8 cellular contexts compared by ENCODE assay signal in the genomic region with DNA sequence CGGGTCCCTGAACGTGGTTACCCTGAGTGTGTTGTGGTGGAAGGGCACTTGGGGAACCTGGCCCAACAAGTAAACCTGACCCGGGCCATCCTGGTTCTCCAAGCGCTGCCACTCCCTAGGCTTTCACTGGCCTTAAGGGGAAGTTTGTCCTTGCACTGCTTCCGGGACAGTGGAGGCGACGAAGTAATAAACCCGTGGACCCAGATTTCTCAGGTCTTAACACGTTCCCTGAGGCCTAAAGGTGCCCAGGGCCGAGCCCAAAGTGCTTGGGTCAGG. TPM values are rescaled to one million over a fixed set of nuclear protein-coding genes. Genes with fewer than 3 reads are reported as not detected.
DNase-seq lines count a peak whose midpoint lies in the region; ATAC-seq and TF ChIP-seq lines count a peak whose summit lies in the region.

No MANE protein-coding gene starts in this region.

- peak overlapping the region; percentile 96; the same call in 1 of the 2 replicates for H2AFZ ChIP-seq in Loucy (ENCODE audit: low read length)
- peak overlapping the region; percentile 80 for H2AFZ ChIP-seq in neuron (ENCODE audit: low read depth, low read length)

- H3K4me2 ChIP-seq in Loucy (ENCODE audit: low read depth, low read length, poor library complexity, severe bottlenecking), result peak overlapping the region; percentile 75

- peaks cover 0 to 2% (median 0%) of the 10 kb centered on the region in 3 donors for H3K36me3 Mint-ChIP-seq in CD8-positive, alpha-beta memory T cell
- H3K36me3 Mint-ChIP-seq in effector memory CD8-positive, alpha-beta T cell (ENCODE audit: insufficient read depth), result peaks cover 6% of the 10 kb centered on the region

- no peak for TF ChIP-seq CTCF in Loucy (conservative IDR thresholded peaks at IDR 0.05; ENCODE audit: low read length)

- H3K27me3 Mint-ChIP-seq in CD8-positive, alpha-beta memory T cell, result no peaks in the 10 kb centered on the region
- no peaks in the 10 kb centered on the region for H3K27me3 Mint-ChIP-seq in effector memory CD8-positive, alpha-beta T cell

- H3K27ac Mint-ChIP-seq in CD8-positive, alpha-beta memory T cell, result peak overlapping the region in 7 of 8 donors; percentile 47 to 98 (median 93)
- peak overlapping the region; percentile 92 to 95 for H3K27ac Mint-ChIP-seq in effector memory CD8-positive, alpha-beta T cell

- H3K4me3 ChIP-seq in CD8-positive, alpha-beta memory T cell (ENCODE audit: low read length), result peak overlapping the region; percentile 60
- peak overlapping the region; percentile 74 for H3K4me3 ChIP-seq in Loucy (ENCODE audit: low read length, poor library complexity, severe bottlenecking)
- H3K4me3 ChIP-seq in neuron (ENCODE audit: low read length), result peak overlapping the region; percentile 72

- peak overlapping the region; percentile 51 for H3K27ac ChIP-seq in CD8-positive, alpha-beta memory T cell (ENCODE audit: low read depth, low read length)

- H3K9me2 ChIP-seq in Loucy (replicated peaks; ENCODE audit: low read depth, low read length), result no peaks in the 10 kb centered on the region

- H3K36me3 ChIP-seq in CD8-positive, alpha-beta memory T cell (ENCODE audit: insufficient read depth, low read length), result no peaks in the 10 kb centered on the region
- no peaks in the 10 kb centered on the region for H3K36me3 ChIP-seq in Loucy (ENCODE audit: insufficient read depth, low read length)
- peaks cover 3% of the 10 kb centered on the region for H3K36me3 ChIP-seq in neuron (ENCODE audit: insufficient read depth, low read length)

- CTCF ChIA-PET in CD8-positive, alpha-beta memory T cell (lab: Charles Lee), result interaction anchor here (1.6 kb wide), 1 partner anchor 45 kb away, joined by 3 read pairs; no protein-coding TSS in a partner anchor

- H3K4me1 ChIP-seq in CD8-positive, alpha-beta memory T cell (ENCODE audit: insufficient read depth, low read length), result peaks cover 8% of the 10 kb centered on the region
- H3K4me1 ChIP-seq in Loucy (ENCODE audit: insufficient read depth, low read length, poor library complexity, severe bottlenecking) (peaks cover 10% of the 10 kb centered on the region), neuron (ENCODE audit: insufficient read depth, low read length) (peaks cover 17% of the 10 kb centered on the region)

- H3K4me1 Mint-ChIP-seq in CD8-positive, alpha-beta memory T cell, result peaks cover 10 to 21% (median 14%) of the 10 kb centered on the region in 3 donors
- peaks cover 8 to 14% of the 10 kb centered on the region in 2 donors for H3K4me1 Mint-ChIP-seq in effector memory CD8-positive, alpha-beta T cell (ENCODE audit: low read depth in 2 of 2)

- H3F3A ChIP-seq in Loucy (ENCODE audit: low read depth), result no peaks in the 10 kb centered on the region

- no peaks in the 10 kb centered on the region for H3K27me3 ChIP-seq in CD8-positive, alpha-beta memory T cell (ENCODE audit: insufficient read depth, low read length, poor library complexity, severe bottlenecking)
- no peaks in the 10 kb centered on the region for H3K27me3 ChIP-seq in Loucy (ENCODE audit: insufficient read depth, low read length, poor library complexity, severe bottlenecking)
- no peaks in the 10 kb centered on the region for H3K27me3 ChIP-seq in neuron (ENCODE audit: insufficient read depth, low read length)

- no peak for DNase-seq in CD8-positive, alpha-beta memory T cell
- no peak for DNase-seq in effector memory CD8-positive, alpha-beta T cell
- DNase-seq in nucleus accumbens (lab: John Stamatoyannopoulos, UW) (no peak), SW480 (ENCODE audit: low spot score) (no peak)

- no peaks in the 10 kb centered on the region for H3K9me3 ChIP-seq in CD8-positive, alpha-beta memory T cell (ENCODE audit: low read length)
- no peaks in the 10 kb centered on the region for H3K9me3 ChIP-seq in Loucy (ENCODE audit: insufficient read depth, low read depth, low read length)
- no peaks in the 10 kb centered on the region for H3K9me3 ChIP-seq in neuron (ENCODE audit: low read length)

- H3K9me3 Mint-ChIP-seq in CD8-positive, alpha-beta memory T cell, result no peaks in the 10 kb centered on the region
- H3K9me3 Mint-ChIP-seq in effector memory CD8-positive, alpha-beta T cell, result no peaks in the 10 kb centered on the region

- POLR2A ChIA-PET in CD8-positive, alpha-beta memory T cell (lab: Charles Lee), result interaction anchor here (1.4 kb wide), 1 partner anchor 13 kb away, joined by 4 read pairs; no protein-coding TSS in a partner anchor

- no peaks in the 10 kb centered on the region for H3K79me2 ChIP-seq in Loucy (ENCODE audit: insufficient read depth, low read length)

- peak overlapping the region; percentile 61 for H3K9ac ChIP-seq in Loucy (ENCODE audit: low read depth, low read length, poor library complexity, severe bottlenecking)

- peak overlapping the region; percentile 91 to 98 (median 94) for H3K4me3 Mint-ChIP-seq in CD8-positive, alpha-beta memory T cell
- peak overlapping the region; percentile 94 to 96 for H3K4me3 Mint-ChIP-seq in effector memory CD8-positive, alpha-beta T cell

- no peaks in the 10 kb centered on the region for H4K20me1 ChIP-seq in Loucy (ENCODE audit: insufficient read depth, low read length, poor library complexity, severe bottlenecking)

- no peak for ATAC-seq in effector memory CD8-positive, alpha-beta T cell (replicated peaks)
- ATAC-seq in HG03521 (IDR thresholded peaks at IDR 0.05; ENCODE audit: unreplicated experiment) (no peak), GM21515 (IDR thresholded peaks at IDR 0.05; ENCODE audit: unreplicated experiment) (no peak)

RNA-seq across cellular contexts. Expression of a gene that starts 0.3 kb away (rescaled TPM):
- total RNA-seq in CD8-positive, alpha-beta memory T cell, result 1 to 10 TPM; 2.7 to 3.4 TPM
- polyA plus RNA-seq in CD8-positive, alpha-beta memory T cell, result 0.43 TPM

RNA-seq across cellular contexts. Expression of a gene that starts 12.1 kb away (rescaled TPM):
- 10 to 100 TPM; 39.7 to 41.7 TPM for total RNA-seq in CD8-positive, alpha-beta memory T cell
- polyA plus RNA-seq in CD8-positive, alpha-beta memory T cell, result 1.9 TPM

RNA-seq across cellular contexts. Expression of a gene that starts 16.4 kb away (rescaled TPM):
- 100 to 1,000 TPM; 184 to 205 TPM for total RNA-seq in CD8-positive, alpha-beta memory T cell
- polyA plus RNA-seq in CD8-positive, alpha-beta memory T cell, result 190 TPM

RNA-seq across cellular contexts. Expression of a gene that starts 21.3 kb away (rescaled TPM):
- 10 to 100 TPM; 85.8 to 94.7 TPM for total RNA-seq in CD8-positive, alpha-beta memory T cell
- polyA plus RNA-seq in CD8-positive, alpha-beta memory T cell, result 32.9 TPM

RNA-seq across cellular contexts. Expression of a gene that starts 40.1 kb away (rescaled TPM):
- total RNA-seq in CD8-positive, alpha-beta memory T cell, result 1 to 10 TPM; 6.8 to 7.3 TPM
- polyA plus RNA-seq in CD8-positive, alpha-beta memory T cell, result 0.21 TPM
